ENCODE assay signal across 1 cellular context in the genomic region with DNA sequence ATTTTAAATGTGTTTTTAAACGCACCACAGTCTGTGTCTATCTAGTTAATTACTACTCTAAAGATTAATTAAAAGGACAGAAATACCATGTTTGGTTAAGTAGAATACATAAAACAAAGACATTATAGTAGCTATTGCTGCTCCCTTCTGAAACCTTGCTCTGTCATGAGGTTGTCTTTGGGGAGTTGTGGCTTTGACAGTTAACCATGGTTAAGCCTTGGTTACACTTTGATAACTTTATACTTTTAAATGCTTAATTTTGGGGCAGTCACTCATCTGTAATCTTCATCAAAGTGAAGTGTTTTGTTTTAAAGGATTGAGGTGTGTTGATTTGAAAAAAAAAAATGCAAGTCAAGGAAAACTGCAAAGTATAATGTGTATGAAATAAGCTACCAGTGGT.
TF ChIP-seq lines count a peak whose summit lies in the region.

No MANE protein-coding gene starts in this region.

TF ChIP-seq in GM23338, 12 proteins besides CTCF, POLR2A, EP300 and RAD21 (continued from another document):
- TF ChIP-seq POLR2AphosphoS5 (IDR thresholded peaks at IDR 0.05; ENCODE audit: low read depth) (no peak), EZH2 (IDR thresholded peaks at IDR 0.05; ENCODE audit: low read depth, unreplicated experiment) (no peak)
